Comparison of ENCODE assay signal across 33 cellular contexts in genomic region chr18:7919565-7919964, GRCh38.
"Had no signal": no experiment of that assay in that cellular context is flagged by ENCODE, and none has a peak within 500 bp of the region (broad histone marks: within the 10 kb centered on the region; RNA-seq: fewer than 3 reads in every experiment).

No MANE protein-coding gene starts in this region.

- ATAC-seq: activated CD4-positive, alpha-beta T cell treated with anti-CD3 and anti-CD28 coated beads for 36 hours; activated CD4-positive, CD25-positive, alpha-beta regulatory T cell treated with anti-CD3 and anti-CD28 coated beads, Interleukin-2, amount 50 U/mL, for 24 hours; activated CD8-positive, alpha-beta T cell treated with anti-CD3 and anti-CD28 coated beads, Interleukin-2, amount 10 ng/mL, durations not matched to agents 7 days and 5 days; activated naive CD8-positive, alpha-beta T cell treated with anti-CD3 and anti-CD28 coated beads, Interleukin-2, amount 50 U/mL, for 24 hours; activated T-cell treated with anti-CD3 and anti-CD28 coated beads, Interleukin-2, amount 50 U/mL, for 4 hours; Right ventricle myocardium inferior; WTC11 had no signal

- H3K36me3 Mint-ChIP-seq: activated naive CD4-positive, alpha-beta T cell treated with anti-CD3 and anti-CD28 coated beads, Interleukin-2, amount 10 ng/mL, durations not matched to agents 7 days and 5 days; activated naive CD8-positive, alpha-beta T cell; WTC11 had no signal

- H3K4me3 Mint-ChIP-seq: activated CD4-positive, alpha-beta T cell treated with anti-CD3 and anti-CD28 coated beads for 36 hours; activated CD4-positive, alpha-beta T cell treated with anti-CD3 and anti-CD28 coated beads, Interleukin-2, amount 10 ng/mL, durations not matched to agents 7 days and 5 days; activated CD8-positive, alpha-beta T cell treated with anti-CD3 and anti-CD28 coated beads, Interleukin-2, amount 10 ng/mL, durations not matched to agents 7 days and 5 days; activated naive CD4-positive, alpha-beta T cell treated with anti-CD3 and anti-CD28 coated beads, Interleukin-2, amount 10 ng/mL, durations not matched to agents 7 days and 5 days; activated naive CD8-positive, alpha-beta T cell; activated naive CD8-positive, alpha-beta T cell treated with anti-CD3 and anti-CD28 coated beads, Interleukin-2, amount 50 U/mL, for 24 hours; activated T-cell treated with anti-CD3 and anti-CD28 coated beads, Interleukin-2, amount 50 U/mL, for 4 hours; brain; WTC11 had no signal

- DNase-seq: activated CD4-positive, alpha-beta T cell treated with anti-CD3 and anti-CD28 coated beads for 36 hours; activated CD4-positive, alpha-beta T cell treated with anti-CD3 and anti-CD28 coated beads, Interleukin-2, amount 10 ng/mL, durations not matched to agents 7 days and 5 days; activated CD4-positive, alpha-beta T cell treated with anti-CD3 and anti-CD28 coated beads, Interleukin-2, amount 50 U/mL, for 48 hours; activated CD8-positive, alpha-beta T cell treated with anti-CD3 and anti-CD28 coated beads, Interleukin-2, amount 10 ng/mL, durations not matched to agents 7 days and 5 days; activated effector memory CD4-positive, alpha-beta T cell treated with Interleukin-2 at 50 U/mL for 16 hours; activated naive CD4-positive, alpha-beta T cell treated with anti-CD3 and anti-CD28 coated beads, Interleukin-2, amount 10 ng/mL, durations not matched to agents 7 days and 5 days; activated naive CD8-positive, alpha-beta T cell treated with anti-CD3 and anti-CD28 coated beads, Interleukin-2, amount 50 U/mL, for 24 hours; activated T-cell treated with anti-CD3 and anti-CD28 coated beads, Interleukin-2, amount 50 U/mL, for 4 hours; anterior cingulate cortex; central memory CD4-positive, alpha-beta T cell; Kasumi-1; KG1; MM.1S; NCI-H1092 treated with DMSO at 0.1 percent for 48 hours; NCI-H1417; NCI-H146; NCI-H187; NCI-H2029 treated with DMSO at 0.1 percent for 48 hours; NCI-H2107; NCI-H2171 treated with DMSO at 0.1 percent for 48 hours; NCI-H2227 treated with DMSO at 0.1 percent for 48 hours; NCI-H446; NCI-H510A treated with DMSO at 0.1 percent for 48 hours; NCI-H526 treated with DMSO at 0.1 percent for 48 hours; SIG-M5; SW 1271; T1000 had no signal

- H3K9me3 Mint-ChIP-seq: activated CD4-positive, alpha-beta T cell treated with anti-CD3 and anti-CD28 coated beads, Interleukin-2, amount 10 ng/mL, durations not matched to agents 7 days and 5 days; WTC11 had no signal

- H3K27ac Mint-ChIP-seq: activated CD4-positive, alpha-beta T cell treated with anti-CD3 and anti-CD28 coated beads for 36 hours; activated CD4-positive, alpha-beta T cell treated with anti-CD3 and anti-CD28 coated beads, Interleukin-2, amount 10 ng/mL, durations not matched to agents 7 days and 5 days; activated CD8-positive, alpha-beta T cell treated with anti-CD3 and anti-CD28 coated beads, Interleukin-2, amount 10 ng/mL, durations not matched to agents 7 days and 5 days; activated naive CD4-positive, alpha-beta T cell treated with anti-CD3 and anti-CD28 coated beads, Interleukin-2, amount 10 ng/mL, durations not matched to agents 7 days and 5 days; activated naive CD8-positive, alpha-beta T cell; activated naive CD8-positive, alpha-beta T cell treated with anti-CD3 and anti-CD28 coated beads, Interleukin-2, amount 50 U/mL, for 24 hours; brain; WTC11 had no signal

- H3K27ac ChIP-seq: RWPE1 had no signal

- H3K4me1 Mint-ChIP-seq: activated CD4-positive, alpha-beta T cell treated with anti-CD3 and anti-CD28 coated beads for 36 hours; activated CD4-positive, alpha-beta T cell treated with anti-CD3 and anti-CD28 coated beads, Interleukin-2, amount 10 ng/mL, durations not matched to agents 7 days and 5 days; activated naive CD4-positive, alpha-beta T cell treated with anti-CD3 and anti-CD28 coated beads, Interleukin-2, amount 10 ng/mL, durations not matched to agents 7 days and 5 days; activated naive CD8-positive, alpha-beta T cell treated with anti-CD3 and anti-CD28 coated beads, Interleukin-2, amount 50 U/mL, for 24 hours had no signal

- H3K27me3 Mint-ChIP-seq: activated naive CD4-positive, alpha-beta T cell treated with anti-CD3 and anti-CD28 coated beads, Interleukin-2, amount 10 ng/mL, durations not matched to agents 7 days and 5 days; activated naive CD8-positive, alpha-beta T cell; activated naive CD8-positive, alpha-beta T cell treated with anti-CD3 and anti-CD28 coated beads, Interleukin-2, amount 50 U/mL, for 24 hours had no signal
